Comparison of ENCODE assay signal across 17 cellular contexts in the genomic region with DNA sequence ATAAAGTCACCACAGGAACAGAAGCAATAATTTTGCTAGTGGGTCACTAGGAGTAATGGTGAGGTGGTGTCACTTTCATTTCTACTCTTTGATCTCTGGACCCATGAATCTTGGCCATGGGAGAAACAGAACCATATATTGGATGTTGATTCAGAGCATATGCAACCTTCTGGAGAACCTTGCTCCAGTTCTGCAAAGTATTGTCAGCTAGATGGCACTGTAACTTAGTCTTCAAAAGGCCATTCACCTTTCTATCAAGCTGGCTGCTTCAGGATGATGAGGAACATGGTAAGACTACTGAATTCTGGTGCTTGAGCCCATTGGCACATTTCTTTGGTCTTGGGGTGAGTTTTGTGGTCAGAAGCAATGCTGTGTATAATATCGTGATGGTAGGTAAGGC.
A peak's percentile ranks its signal among the peaks of the same experiment; 100 is the strongest.
DNase-seq lines count a peak whose midpoint lies in the region; ATAC-seq and TF ChIP-seq lines count a peak whose summit lies in the region.
"Had no signal": no experiment of that assay in that cellular context is flagged by ENCODE, and none has a peak within 500 bp of the region (broad histone marks: within the 10 kb centered on the region; RNA-seq: fewer than 3 reads in every experiment).

No MANE protein-coding gene starts in this region.

- no peaks in the 10 kb centered on the region for H3F3A ChIP-seq in PC-3 (ENCODE audit: low read length, unreplicated experiment)

- no peaks in the 10 kb centered on the region for H4K20me1 ChIP-seq in PC-3 (ENCODE audit: low read length)

- H3K36me3 ChIP-seq in PC-3 (ENCODE audit: low read depth, low read length) (no peaks in the 10 kb centered on the region), thyroid gland (no peaks in the 10 kb centered on the region)
- H3K36me3 ChIP-seq: gastroesophageal sphincter had no signal

- CTCF ChIA-PET in PC-3 (lab: Charles Lee), result no interaction called here

- H3K9ac ChIP-seq in PC-3 (ENCODE audit: low read length), result no peak overlapping the region

- no peaks in the 10 kb centered on the region for H3K9me2 ChIP-seq in PC-3 (replicated peaks; ENCODE audit: low read length)

- H3K4me1 ChIP-seq in PC-3 (ENCODE audit: insufficient read depth, low read length), result peaks cover 4% of the 10 kb centered on the region; the same call in 1 of the 2 replicates
- H3K4me1 ChIP-seq in thyroid gland, result no peaks in the 10 kb centered on the region
- H3K4me1 ChIP-seq: gastroesophageal sphincter had no signal

- intact Hi-C loops in PC-3 (cut with micrococcal nuclease) (loop anchor here (1.0 kb wide), 1 partner anchor 177 kb away; no protein-coding TSS in a partner anchor), thyroid gland (cut with DNase I) (no loop called here)

- no TSS peak for BruUV-seq in PC-3 (replicated peaks; lab: Mats Ljungman, UMichigan)

- DNase-seq in GM12865 (ENCODE audit: low read depth) (peak; percentile 12), PC-3 (peak; percentile 25), epithelial cell of proximal tubule (ENCODE audit: low read depth) (no peak), thyroid gland (no peak), ecto neural progenitor cell (ENCODE audit: low spot score) (no peak), NCI-H2227 treated with DMSO at 0.1 percent for 48 hours (lab: John Stamatoyannopoulos, UW) (no peak), KG1 (lab: John Stamatoyannopoulos, UW) (no peak)
- DNase-seq: activated CD4-positive, CD25-positive, alpha-beta regulatory T cell; activated CD8-positive, alpha-beta memory T cell treated with anti-CD3 and anti-CD28 coated beads, Interleukin-2, amount 50 U/mL, for 4 hours; activated naive CD8-positive, alpha-beta T cell treated with anti-CD3 and anti-CD28 coated beads, Interleukin-2, amount 10 ng/mL, durations not matched to agents 7 days and 5 days; DND-41; NCI-H1436; NCI-H82; stimulated activated CD4-positive, alpha-beta T cell treated with anti-CD3 and anti-CD28 coated beads, Interleukin-4, amount 100 ng/mL, for 1 hour; stimulated activated naive B cell treated with anti-CD40 and anti-IgM and Interleukin-4, amounts not matched to agents 10 μg/mL and 1 μg/mL and 100 μg/mL, for 72 hours had no signal

- H3K4me2 ChIP-seq in PC-3 (ENCODE audit: low read length), result no peak overlapping the region

- no peak for TF ChIP-seq POLR2A in thyroid gland (IDR thresholded peaks at IDR 0.05)

- peak; percentile 52 for ATAC-seq in PC-3
- ATAC-seq: gastroesophageal sphincter; stimulated activated naive B cell treated with anti-CD40 and anti-IgM and Interleukin-4, amounts not matched to agents 10 μg/mL and 1 μg/mL and 100 μg/mL, for 72 hours had no signal

- POLR2A ChIA-PET in PC-3 (lab: Charles Lee; ENCODE audit: unreplicated experiment), result no interaction called here

- H2AFZ ChIP-seq in PC-3 (ENCODE audit: low read length), result no peak overlapping the region

- H3K4me3 ChIP-seq in GM12865 (ENCODE audit: low read depth, low read length) (no peak overlapping the region), PC-3 (ENCODE audit: low read length) (no peak overlapping the region), epithelial cell of proximal tubule (ENCODE audit: low read depth, low read length) (no peak overlapping the region), thyroid gland (replicated peaks in 1 of 3) (no peak overlapping the region)
- H3K4me3 ChIP-seq: gastroesophageal sphincter had no signal

- H3K27ac ChIP-seq in 22Rv1, result no peak overlapping the region
- no peak overlapping the region for H3K27ac ChIP-seq in PC-3 (ENCODE audit: low read length)
- no peak overlapping the region for H3K27ac ChIP-seq in thyroid gland
- H3K27ac ChIP-seq: gastroesophageal sphincter had no signal

- TF ChIP-seq CTCF in 22Rv1 (IDR thresholded peaks at IDR 0.05) (peak; percentile 37), GM12865 (IDR thresholded peaks at IDR 0.05; ENCODE audit: insufficient read depth, low read depth, low read length, missing control alignments) (no peak), PC-3 (conservative IDR thresholded peaks at IDR 0.05; ENCODE audit: low read depth, low read length) (peak; percentile 50; the same call in 1 of the 2 replicates), epithelial cell of proximal tubule (conservative IDR thresholded peaks at IDR 0.05; ENCODE audit: low read depth, low read length) (peak; percentile 11), thyroid gland (IDR thresholded peaks at IDR 0.05) (no peak)

- no peaks in the 10 kb centered on the region for H3K79me2 ChIP-seq in PC-3 (ENCODE audit: low read length)

- H3K9me3 ChIP-seq in PC-3 (ENCODE audit: low read length), result no peaks in the 10 kb centered on the region
- H3K9me3 ChIP-seq in thyroid gland, result no peaks in the 10 kb centered on the region
- H3K9me3 ChIP-seq: gastroesophageal sphincter had no signal

- H3K27me3 ChIP-seq in PC-3 (ENCODE audit: low read length), result no peaks in the 10 kb centered on the region
- no peaks in the 10 kb centered on the region for H3K27me3 ChIP-seq in thyroid gland
- H3K27me3 ChIP-seq: gastroesophageal sphincter had no signal

- 88 to 100% methylated on average over 1 of the region's 1 CpG for WGBS in thyroid gland, 2 donors

Comparison
In these comparisons a context has a peak if more than half of its experiments do, and no peak if none do; other contexts are left out.
1. CTCF ChIP-seq: peak in 22Rv1 (single experiment), PC-3 (single experiment) and epithelial cell of proximal tubule (single experiment); none in GM12865 (single experiment) and thyroid gland (0 of 6).
2. DNase-seq: peak in GM12865 (single experiment) and PC-3 (single experiment); none in epithelial cell of proximal tubule (single experiment), thyroid gland (0 of 2), ecto neural progenitor cell (single experiment), NCI-H2227 treated with DMSO at 0.1 percent for 48 hours (single experiment) and KG1 (single experiment).